Comparison of ENCODE assay signal across 14 cellular contexts in genomic region chr1:36965301-36966159, GRCh38.
A peak's percentile ranks its signal among the peaks of the same experiment; 100 is the strongest.
DNase-seq lines count a peak whose midpoint lies in the region; ATAC-seq and TF ChIP-seq lines count a peak whose summit lies in the region.
"Had no signal": no experiment of that assay in that cellular context is flagged by ENCODE, and none has a peak within 500 bp of the region (broad histone marks: within the 10 kb centered on the region; RNA-seq: fewer than 3 reads in every experiment).

No MANE protein-coding gene starts in this region.

- intact Hi-C loops in Right ventricle myocardium superior (cut with DNase I), result no loop called here

- POLR2A ChIA-PET in HEK293T (lab: Yijun Ruan, JAX), result no interaction called here

- no peak for ATAC-seq in GM21528 (IDR thresholded peaks at IDR 0.05; ENCODE audit: low FRiP score, unreplicated experiment)
- no peak for ATAC-seq in Right ventricle myocardium superior (ENCODE audit: poor library complexity)
- no peak for ATAC-seq in GM21367 (IDR thresholded peaks at IDR 0.05; ENCODE audit: unreplicated experiment)
- ATAC-seq: Right ventricle myocardium inferior had no signal

- DNase-seq in D341Med (ENCODE audit: low spot score), result peak; percentile 59
- no peak for DNase-seq in HEK293T (ENCODE audit: extremely low spot score)
- DNase-seq in NCI-H524 (lab: John Stamatoyannopoulos, UW), result peak; percentile 79 to 83
- peak; percentile 26 for DNase-seq in NOMO-1 treated with dmso at 0.1 percent for 144 hours (lab: John Stamatoyannopoulos, UW; ENCODE audit: unreplicated experiment)
- DNase-seq in Ammon's horn (ENCODE audit: low spot score), result no peak
- no peak for DNase-seq in Right ventricle myocardium superior
- DNase-seq: GOT3; HCEC 1CT; NCI-H1105; NCI-H1694; NK-92 treated with Interleukin-12 subunit alpha and Interleukin-12 subunit beta, amount 100 ng/mL, for 24 hours had no signal

- CTCF ChIA-PET in HEK293T (lab: Yijun Ruan, JAX), result interaction anchor here (0.5 kb wide), 1 partner anchor 468 kb away, joined by 3 read pairs; no protein-coding TSS in a partner anchor

TF ChIP-seq in HEK293T, 16 proteins besides CTCF, POLR2A, EP300 and RAD21:
- TF ChIP-seq, protein P1, sequence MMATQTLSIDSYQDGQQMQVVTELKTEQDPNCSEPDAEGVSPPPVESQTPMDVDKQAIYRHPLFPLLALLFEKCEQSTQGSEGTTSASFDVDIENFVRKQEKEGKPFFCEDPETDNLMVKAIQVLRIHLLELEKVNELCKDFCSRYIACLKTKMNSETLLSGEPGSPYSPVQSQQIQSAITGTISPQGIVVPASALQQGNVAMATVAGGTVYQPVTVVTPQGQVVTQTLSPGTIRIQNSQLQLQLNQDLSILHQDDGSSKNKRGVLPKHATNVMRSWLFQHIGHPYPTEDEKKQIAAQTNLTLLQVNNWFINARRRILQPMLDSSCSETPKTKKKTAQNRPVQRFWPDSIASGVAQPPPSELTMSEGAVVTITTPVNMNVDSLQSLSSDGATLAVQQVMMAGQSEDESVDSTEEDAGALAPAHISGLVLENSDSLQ (IDR thresholded peaks at IDR 0.05), result peak; percentile 22; the same call in 1 of the 2 replicates
- TF ChIP-seq FOXA1 (IDR thresholded peaks at IDR 0.05), result no peak
- TF ChIP-seq HDGF (IDR thresholded peaks at IDR 0.05; ENCODE audit: borderline replicate concordance), result no peak
- no peak for TF ChIP-seq LEF1 (IDR thresholded peaks at IDR 0.05; ENCODE audit: borderline replicate concordance)

Comparison
In these comparisons a context has a peak if more than half of its experiments do, and no peak if none do; other contexts are left out.
1. DNase-seq: peak in D341Med (single experiment), NCI-H524 (2 of 2) and NOMO-1 treated with dmso at 0.1 percent for 144 hours (single experiment); none in HEK293T (single experiment), Ammon's horn (single experiment) and Right ventricle myocardium superior (single experiment).